In genomic region chr22:36180038-36180880, GRCh38 we compare ENCODE assay signal across 8 cellular contexts. TPM values are rescaled to one million over a fixed set of nuclear protein-coding genes. Genes with fewer than 3 reads are reported as not detected.
A peak's percentile ranks its signal among the peaks of the same experiment; 100 is the strongest.
DNase-seq lines count a peak whose midpoint lies in the region; ATAC-seq, FAIRE-seq and TF ChIP-seq lines count a peak whose summit lies in the region.

No MANE protein-coding gene starts in this region.

- WGBS in pancreas, 2 donors: 45 to 47% methylated on average over 22 of the region's 22 CpGs
- 66 to 70% methylated on average over 21 of the region's 22 CpGs for WGBS in tibial nerve, 2 donors

- intact Hi-C loops in pancreas (cut with DNase I): loop anchor here in 1 of 3 donors (5.0 kb wide), 1 partner anchor 33 kb away; no protein-coding TSS in a partner anchor

- peak; percentile 55 for ATAC-seq in HG02678 (IDR thresholded peaks at IDR 0.05; ENCODE audit: unreplicated experiment)
- ATAC-seq in pancreas: peak; percentile 93 to 99 (median 97)
- no peak for ATAC-seq in GM18861 (IDR thresholded peaks at IDR 0.05; ENCODE audit: unreplicated experiment)

- no peaks in the 10 kb centered on the region for H3K4me1 ChIP-seq in pancreas
- peaks cover 0 to 16% (median 2%) of the 10 kb centered on the region in 4 donors for H3K4me1 ChIP-seq in tibial nerve

- no peak for TF ChIP-seq POLR2A in tibial nerve (IDR thresholded peaks at IDR 0.05)

- H3K27ac ChIP-seq in pancreas (no peak overlapping the region), tibial nerve (no peak overlapping the region)

- H3K27me3 ChIP-seq in pancreas (no peaks in the 10 kb centered on the region), tibial nerve (no peaks in the 10 kb centered on the region)

- FAIRE-seq in pancreas (lab: Jason Lieb, UNC): no peak

- in situ Hi-C loops in SK-MEL-5 (cut with HindIII; ENCODE audit: low pct_unique_long_range_greater_than_20kb, low sequenced_read_pairs): no loop called here

- no peaks in the 10 kb centered on the region for H3K36me3 ChIP-seq in pancreas
- no peaks in the 10 kb centered on the region for H3K36me3 ChIP-seq in tibial nerve

- no peaks in the 10 kb centered on the region for H3K9me3 ChIP-seq in pancreas
- H3K9me3 ChIP-seq in tibial nerve: no peaks in the 10 kb centered on the region

- TF ChIP-seq CTCF in pancreas (IDR thresholded peaks at IDR 0.05): peak; percentile 86 to 91 (median 89)
- peak; percentile 82 to 93 (median 93) for TF ChIP-seq CTCF in tibial nerve (IDR thresholded peaks at IDR 0.05)

- H3K4me3 ChIP-seq in pancreas (no peak overlapping the region), tibial nerve (no peak overlapping the region)

- peak in 1 of 2 donors; percentile 19 for TF ChIP-seq EP300 in tibial nerve (IDR thresholded peaks at IDR 0.05)

- peak; percentile 82 for DNase-seq in CD1c-positive myeloid dendritic cell (ENCODE audit: extremely low spot score)
- peak; percentile 84 for DNase-seq in SK-MEL-5 (ENCODE audit: low read depth, low spot score)
- peak; percentile 57 to 83 (median 77) for DNase-seq in activated naive CD4-positive, alpha-beta T cell (lab: John Stamatoyannopoulos, UW)
- peak; percentile 58 for DNase-seq in globus pallidus (ENCODE audit: low spot score)
- peak; percentile 70 to 97 (median 86) for DNase-seq in pancreas
- peak; percentile 84 to 96 for DNase-seq in tibial nerve (ENCODE audit: low spot score in 2 of 2)

RNA-seq across cellular contexts. Expression of gene APOL3, which starts 19.7 kb away (rescaled TPM):
- total RNA-seq in SK-MEL-5 (2014; rRNA removed; shearing (Covaris generic)): 0.18 TPM in 1 of 2 replicates, not detected in the other
- polyA plus RNA-seq in SK-MEL-5 (2015; cell fraction: cytosol; rRNA removed): 0.19 and 0.23 TPM in 2 replicates
- not detected in 2 replicates for polyA plus RNA-seq in SK-MEL-5 (2015; cell fraction: nucleus; rRNA removed)
- total RNA-seq in pancreas: 1 to 10 TPM; 2.5 to 7.5 (median 4.6) TPM
- polyA plus RNA-seq in pancreas: 10 to 100 TPM; 11.8 to 13.5 TPM
- total RNA-seq in tibial nerve: 100 to 1,000 TPM in 1 of 4 donors, 10 to 100 TPM in 3; 60.9 to 149 (median 91.1) TPM

RNA-seq across cellular contexts. Expression of gene APOL4, which starts 21.4 kb away (rescaled TPM):
- not detected in 2 replicates for total RNA-seq in SK-MEL-5 (2014; rRNA removed; shearing (Covaris generic))
- polyA plus RNA-seq in SK-MEL-5 (2015; cell fraction: cytosol; rRNA removed): not detected in 2 replicates
- polyA plus RNA-seq in SK-MEL-5 (2015; cell fraction: nucleus; rRNA removed): not detected in 2 replicates
- total RNA-seq in pancreas (1 to 10 TPM in 3 of 6 donors, under 1 TPM in 3; 0.28 to 4.1 (median 0.85) TPM), tibial nerve (10 to 100 TPM in 2 of 4 donors, 1 to 10 TPM in 2; 1.2 to 57.6 (median 11.2) TPM)
- 1 to 10 TPM; 1.9 TPM for polyA plus RNA-seq in pancreas

RNA-seq across cellular contexts. Expression of gene APOL2, which starts 59.1 kb away (rescaled TPM):
- 29.8 and 36.4 TPM in 2 replicates for total RNA-seq in SK-MEL-5 (2014; rRNA removed; shearing (Covaris generic))
- 22.1 and 25.1 TPM in 2 replicates for polyA plus RNA-seq in SK-MEL-5 (2015; cell fraction: cytosol; rRNA removed)
- 35.7 and 48.3 TPM in 2 replicates for polyA plus RNA-seq in SK-MEL-5 (2015; cell fraction: nucleus; rRNA removed)
- 10 to 100 TPM in 4 of 6 donors, 1 to 10 TPM in 2; 6.3 to 23.4 (median 12.4) TPM for total RNA-seq in pancreas
- 10 to 100 TPM; 18.4 to 20.6 TPM for polyA plus RNA-seq in pancreas
- 100 to 1,000 TPM in 1 of 4 donors, 10 to 100 TPM in 3; 76.9 to 112 (median 79.4) TPM for total RNA-seq in tibial nerve

Comparison
In these comparisons a context has a peak if more than half of its experiments do, and no peak if none do; other contexts are left out.
1. RNA of gene APOL3, which starts 19.7 kb away (total RNA-seq): 60.9 to 149 TPM in tibial nerve; 2.5 to 7.5 TPM in pancreas and 0.18 TPM in SK-MEL-5; every median in the first group is over 4 times any median in the second.
2. Peak in every context shown above with its lines, with median percentiles within 50 percentile points of each other: DNase-seq.